10 cellular contexts compared by ENCODE assay signal in genomic region chr7:104973909-104974415, GRCh38. TPM values are rescaled to one million over a fixed set of nuclear protein-coding genes. Genes with fewer than 3 reads are reported as not detected.
DNase-seq lines count a peak whose midpoint lies in the region; ATAC-seq and TF ChIP-seq lines count a peak whose summit lies in the region.
"Had no signal": no experiment of that assay in that cellular context is flagged by ENCODE, and none has a peak within 500 bp of the region (broad histone marks: within the 10 kb centered on the region; RNA-seq: fewer than 3 reads in every experiment).

No MANE protein-coding gene starts in this region.

- H3K27me3 ChIP-seq in lower lobe of right lung (ENCODE audit: low read depth) (no peaks in the 10 kb centered on the region), thyroid gland (no peaks in the 10 kb centered on the region)

- H3K4me1 ChIP-seq in lower lobe of right lung (peaks cover 54% of the 10 kb centered on the region), thyroid gland (peaks cover 9 to 41% of the 10 kb centered on the region in 2 donors)

- peak overlapping the region; percentile 11 for H3K27ac ChIP-seq in caudate nucleus (ENCODE audit: low read depth, low read length)
- peak overlapping the region; percentile 67 for H3K27ac ChIP-seq in lower lobe of right lung
- peak overlapping the region; percentile 45 to 72 (median 65) for H3K27ac ChIP-seq in thyroid gland
- H3K27ac ChIP-seq: 22Rv1 had no signal

- no peak overlapping the region for H3K4me3 ChIP-seq in lower lobe of right lung
- no peak overlapping the region for H3K4me3 ChIP-seq in thyroid gland (replicated peaks in 1 of 3)

- TF ChIP-seq CTCF in lower lobe of right lung (IDR thresholded peaks at IDR 0.05), result no peak
- no peak for TF ChIP-seq CTCF in thyroid gland (IDR thresholded peaks at IDR 0.05)

- ATAC-seq in lower lobe of right lung, result no peak
- ATAC-seq: activated CD8-positive, alpha-beta memory T cell treated with anti-CD3 and anti-CD28 coated beads, Interleukin-2, amount 10 ng/mL, durations not matched to agents 7 days and 5 days had no signal

- DNase-seq in NCI-H1694 treated with DMSO at 0.1 percent for 48 hours (lab: John Stamatoyannopoulos, UW) (peak; percentile 19), NCI-H1694 (lab: John Stamatoyannopoulos, UW) (no peak), caudate nucleus (lab: John Stamatoyannopoulos, UW) (no peak), lower lobe of right lung (no peak), thyroid gland (no peak), T1000 (lab: John Stamatoyannopoulos, UW) (no peak), posterior vena cava (ENCODE audit: low spot score) (no peak), NAMALWA (ENCODE audit: low spot score) (no peak)
- DNase-seq: activated CD8-positive, alpha-beta memory T cell treated with anti-CD3 and anti-CD28 coated beads, Interleukin-2, amount 10 ng/mL, durations not matched to agents 7 days and 5 days had no signal

- 60 to 72% methylated on average over 3 of the region's 3 CpGs for whole genome bisulfite sequencing in thyroid gland, 2 donors

- H3K36me3 ChIP-seq in lower lobe of right lung (no peaks in the 10 kb centered on the region), thyroid gland (no peaks in the 10 kb centered on the region)

- intact Hi-C loops in lower lobe of right lung (cut with DNase I) (no loop called here), thyroid gland (cut with DNase I) (no loop called here), posterior vena cava (cut with DNase I) (no loop called here)

- no peaks in the 10 kb centered on the region for H3K9me3 ChIP-seq in lower lobe of right lung
- H3K9me3 ChIP-seq in thyroid gland, result no peaks in the 10 kb centered on the region

- no peak for TF ChIP-seq POLR2A in thyroid gland (IDR thresholded peaks at IDR 0.05)

RNA-seq across cellular contexts. Expression of gene KMT2E, which starts 40.0 kb away (rescaled TPM):
- total RNA-seq in lower lobe of right lung (88.2 TPM), thyroid gland (100 to 1,000 TPM; 111 to 181 (median 160) TPM), posterior vena cava (10 to 100 TPM; 79.7 to 98.8 TPM)

Comparison
In these comparisons a context has a peak if more than half of its experiments do, and no peak if none do; other contexts are left out.
1. H3K27ac ChIP-seq: peak in every context shown above with its lines; median percentile 67 in lower lobe of right lung; 65 in thyroid gland; 11 in caudate nucleus.